Comparison of ENCODE assay signal across 1 cellular context in the genomic region with DNA sequence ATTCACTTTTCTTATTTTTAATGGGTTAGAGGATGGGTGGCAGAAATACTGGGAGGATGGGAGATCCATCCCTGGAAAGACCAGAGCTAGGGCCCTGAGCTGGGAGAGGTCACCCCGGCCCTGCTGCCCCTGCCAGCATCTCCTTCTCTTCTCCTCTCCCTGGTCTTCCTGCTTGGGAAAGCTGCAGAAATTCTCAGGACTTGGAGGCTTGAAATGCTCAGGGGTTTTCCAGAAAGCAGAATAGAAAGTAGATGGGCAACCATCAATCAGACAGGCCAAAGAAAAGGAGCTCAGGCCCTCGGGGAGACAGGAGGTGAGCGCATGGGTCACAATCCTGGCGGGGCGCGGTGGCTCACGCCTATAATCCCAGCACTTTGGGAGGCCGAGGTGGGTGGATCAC.
TF ChIP-seq lines count a peak whose summit lies in the region.

No MANE protein-coding gene starts in this region.

TF ChIP-seq in HCT116, 20 proteins besides CTCF, POLR2A, EP300 and RAD21:
- TF ChIP-seq, protein P1, sequence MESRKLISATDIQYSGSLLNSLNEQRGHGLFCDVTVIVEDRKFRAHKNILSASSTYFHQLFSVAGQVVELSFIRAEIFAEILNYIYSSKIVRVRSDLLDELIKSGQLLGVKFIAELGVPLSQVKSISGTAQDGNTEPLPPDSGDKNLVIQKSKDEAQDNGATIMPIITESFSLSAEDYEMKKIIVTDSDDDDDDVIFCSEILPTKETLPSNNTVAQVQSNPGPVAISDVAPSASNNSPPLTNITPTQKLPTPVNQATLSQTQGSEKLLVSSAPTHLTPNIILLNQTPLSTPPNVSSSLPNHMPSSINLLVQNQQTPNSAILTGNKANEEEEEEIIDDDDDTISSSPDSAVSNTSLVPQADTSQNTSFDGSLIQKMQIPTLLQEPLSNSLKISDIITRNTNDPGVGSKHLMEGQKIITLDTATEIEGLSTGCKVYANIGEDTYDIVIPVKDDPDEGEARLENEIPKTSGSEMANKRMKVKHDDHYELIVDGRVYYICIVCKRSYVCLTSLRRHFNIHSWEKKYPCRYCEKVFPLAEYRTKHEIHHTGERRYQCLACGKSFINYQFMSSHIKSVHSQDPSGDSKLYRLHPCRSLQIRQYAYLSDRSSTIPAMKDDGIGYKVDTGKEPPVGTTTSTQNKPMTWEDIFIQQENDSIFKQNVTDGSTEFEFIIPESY (IDR thresholded peaks at IDR 0.05; ENCODE audit: extremely low read depth, insufficient replicate concordance, low read length): no peak
- no peak for TF ChIP-seq EZH2 (IDR thresholded peaks at IDR 0.05)
- TF ChIP-seq SRF (IDR thresholded peaks at IDR 0.05; ENCODE audit: low read depth): no peak
- no peak for TF ChIP-seq EZH2phosphoT487 (IDR thresholded peaks at IDR 0.05; ENCODE audit: borderline replicate concordance)
